In genomic region chr10:80535671-80536360, GRCh38 we compare ENCODE assay signal across 8 cellular contexts. TPM values are rescaled to one million over a fixed set of nuclear protein-coding genes. Genes with fewer than 3 reads are reported as not detected.
DNase-seq lines count a peak whose midpoint lies in the region; ATAC-seq and TF ChIP-seq lines count a peak whose summit lies in the region.

No MANE protein-coding gene starts in this region.

- TF ChIP-seq EP300 in SK-N-SH (IDR thresholded peaks at IDR 0.05; ENCODE audit: borderline replicate concordance in 1 of 2, low read depth in 1 of 2, low read length in 1 of 2): no peak

- H3K4me3 Mint-ChIP-seq in CD4-positive, alpha-beta T cell: peak overlapping the region; percentile 89
- H3K4me3 Mint-ChIP-seq in chondrocyte (ENCODE audit: unreplicated experiment) (no peak overlapping the region), memory B cell (peak overlapping the region; percentile 85)

- TF ChIP-seq CTCF in CD4-positive, alpha-beta T cell (IDR thresholded peaks at IDR 0.05): peak; percentile 58
- TF ChIP-seq CTCF in VCaP (conservative IDR thresholded peaks at IDR 0.05): peak; percentile 92
- TF ChIP-seq CTCF in chondrocyte (IDR thresholded peaks at IDR 0.05): peak; percentile 25
- no peak for TF ChIP-seq CTCF in SK-N-SH (IDR thresholded peaks at IDR 0.05)

- TF ChIP-seq RAD21 in SK-N-SH (IDR thresholded peaks at IDR 0.05; ENCODE audit: low read length): no peak

- no peaks in the 10 kb centered on the region for H3K27me3 Mint-ChIP-seq in CD4-positive, alpha-beta T cell
- H3K27me3 Mint-ChIP-seq in chondrocyte (ENCODE audit: low read depth) (peaks cover 2% of the 10 kb centered on the region), memory B cell (no peaks in the 10 kb centered on the region)

- no peak overlapping the region for H3K4me2 ChIP-seq in SK-N-SH

- H3K9me3 ChIP-seq in CD4-positive, alpha-beta T cell (ENCODE audit: control insufficient read depth, low read length): no peaks in the 10 kb centered on the region
- H3K9me3 ChIP-seq in SK-N-SH: no peaks in the 10 kb centered on the region

- H3K9me2 ChIP-seq in SK-N-SH: no peaks in the 10 kb centered on the region

- peak overlapping the region; percentile 99 for H3K27ac Mint-ChIP-seq in CD4-positive, alpha-beta T cell
- no peak overlapping the region for H3K27ac Mint-ChIP-seq in chondrocyte (ENCODE audit: unreplicated experiment)
- peak overlapping the region; percentile 95 for H3K27ac Mint-ChIP-seq in memory B cell

- no peaks in the 10 kb centered on the region for H3K9me3 Mint-ChIP-seq in CD4-positive, alpha-beta T cell
- no peaks in the 10 kb centered on the region for H3K9me3 Mint-ChIP-seq in chondrocyte (ENCODE audit: low read depth)
- H3K9me3 Mint-ChIP-seq in memory B cell: no peaks in the 10 kb centered on the region

- H2AFZ ChIP-seq in SK-N-SH (ENCODE audit: low read depth): no peak overlapping the region

- H3K79me2 ChIP-seq in SK-N-SH (ENCODE audit: insufficient read depth): no peaks in the 10 kb centered on the region

- no peak overlapping the region for H3K9ac ChIP-seq in SK-N-SH

- H3K36me3 ChIP-seq in SK-N-SH (replicated peaks in 1 of 2; ENCODE audit: control insufficient read depth in 1 of 2, insufficient read depth in 2 of 2, low read length in 1 of 2): no peaks in the 10 kb centered on the region

- POLR2A ChIA-PET in CD4-positive, alpha-beta T cell (lab: Charles Lee): interaction anchor here (1.0 to 1.7 kb wide), 3 partner anchors 8 to 128 kb away, joined by 4 read pairs; partner anchors contain the start of gene PRXL2A
- POLR2A ChIA-PET in SK-N-SH (lab: Yijun Ruan, JAX): no interaction called here

- peaks cover 0 to 26% of the 10 kb centered on the region in 2 experiments; a peak in 2 of 4 replicates for H3K4me1 ChIP-seq in SK-N-SH (ENCODE audit: control insufficient read depth in 1 of 2, insufficient read depth in 2 of 2, low read depth in 1 of 2, low read length in 1 of 2)

- no peaks in the 10 kb centered on the region for H3F3A ChIP-seq in SK-N-SH (replicated peaks; ENCODE audit: insufficient read depth)

- H3K27ac ChIP-seq in CD4-positive, alpha-beta T cell (ENCODE audit: low read depth, low read length): peak overlapping the region; percentile 73
- peak overlapping the region; percentile 82 for H3K27ac ChIP-seq in VCaP
- no peak overlapping the region for H3K27ac ChIP-seq in SK-N-SH (ENCODE audit: low read depth in 2 of 2, low read length in 1 of 2)

- CTCF ChIA-PET in CD4-positive, alpha-beta T cell (lab: Charles Lee): interaction anchor here (0.7 to 1.2 kb wide), 4 partner anchors 9 to 158 kb away, joined by 3 to 4 read pairs (median 3); no protein-coding TSS in a partner anchor
- CTCF ChIA-PET in SK-N-SH (lab: Yijun Ruan, JAX): interaction anchor here (1.0 to 1.7 kb wide), 3 partner anchors 13 to 110 kb away, joined by 3 to 9 read pairs (median 5); no protein-coding TSS in a partner anchor

- peak; percentile 86 for ATAC-seq in CD4-positive, alpha-beta T cell (ENCODE audit: poor library complexity)
- peak; percentile 78 for ATAC-seq in GM19452 (IDR thresholded peaks at IDR 0.05; ENCODE audit: unreplicated experiment)
- peak; percentile 89 for ATAC-seq in memory B cell (ENCODE audit: low read depth)

- peaks cover 4% of the 10 kb centered on the region for H3K36me3 Mint-ChIP-seq in CD4-positive, alpha-beta T cell (ENCODE audit: low read depth)
- H3K36me3 Mint-ChIP-seq in chondrocyte (ENCODE audit: low read depth) (no peaks in the 10 kb centered on the region), memory B cell (no peaks in the 10 kb centered on the region)

- peaks cover 27% of the 10 kb centered on the region for H3K4me1 Mint-ChIP-seq in CD4-positive, alpha-beta T cell (ENCODE audit: low read depth)
- H3K4me1 Mint-ChIP-seq in chondrocyte (ENCODE audit: low read depth) (no peaks in the 10 kb centered on the region), memory B cell (peaks cover 21% of the 10 kb centered on the region)

- 76% methylated on average over 18 of the region's 50 CpGs for WGBS in SK-N-SH (ENCODE audit: low lambda C conversion rate)

- peak; percentile 52 to 78 (median 66) for DNase-seq in CD4-positive, alpha-beta T cell
- DNase-seq in HT-29 (ENCODE audit: low spot score): peak; percentile 52
- DNase-seq in chondrocyte (ENCODE audit: low spot score): peak; percentile 84
- DNase-seq in memory B cell (ENCODE audit: low spot score in 2 of 2): peak; percentile 72 to 76
- DNase-seq in stimulated activated CD8-positive, alpha-beta memory T cell treated with anti-CD3 and anti-CD28 coated beads, Interleukin-4, amount 100 ng/mL, for 24 hours (ENCODE audit: low read depth): peak; percentile 68
- DNase-seq in SK-N-SH: no peak

- H3K4me3 ChIP-seq in SK-N-SH (ENCODE audit: low read depth in 2 of 2, low read length in 1 of 2): no peak overlapping the region

- no peaks in the 10 kb centered on the region for H4K20me1 ChIP-seq in SK-N-SH (ENCODE audit: insufficient read depth)

- intact Hi-C loops in CD4-positive, alpha-beta T cell (cut with DNase I, micrococcal nuclease): loop anchor here in 1 of 2 experiments (2.0 kb wide), 1 partner anchor 47 kb away; no protein-coding TSS in a partner anchor

- H3K27me3 ChIP-seq in CD4-positive, alpha-beta T cell (ENCODE audit: control insufficient read depth, insufficient read depth, low read length): no peaks in the 10 kb centered on the region
- H3K27me3 ChIP-seq in SK-N-SH (ENCODE audit: insufficient read depth): no peaks in the 10 kb centered on the region

TF ChIP-seq in SK-N-SH, 30 proteins besides CTCF, POLR2A, EP300 and RAD21:
- TF ChIP-seq JUND (IDR thresholded peaks at IDR 0.05) (no peak), RCOR1 (IDR thresholded peaks at IDR 0.05; ENCODE audit: low read length) (no peak), TAF1 (IDR thresholded peaks at IDR 0.05; ENCODE audit: borderline replicate concordance, low read depth, low read length) (no peak), NRF1 (IDR thresholded peaks at IDR 0.05; ENCODE audit: low read depth, low read length) (no peak), EZH2phosphoT487 (IDR thresholded peaks at IDR 0.05; ENCODE audit: borderline replicate concordance, low read depth) (no peak), RXRA (IDR thresholded peaks at IDR 0.05; ENCODE audit: borderline replicate concordance, low read depth) (no peak), RFX5 (IDR thresholded peaks at IDR 0.05; ENCODE audit: low read length) (no peak), MAX (IDR thresholded peaks at IDR 0.05; ENCODE audit: low read depth) (no peak), TEAD4 (IDR thresholded peaks at IDR 0.05; ENCODE audit: borderline replicate concordance, insufficient read depth) (no peak), REST (IDR thresholded peaks at IDR 0.05; ENCODE audit: low read depth, low read length) (no peak), PBX3 (IDR thresholded peaks at IDR 0.05) (no peak), YY1 (IDR thresholded peaks at IDR 0.05; ENCODE audit: low read depth) (no peak), SMC3 (IDR thresholded peaks at IDR 0.05; ENCODE audit: low read depth, low read length) (no peak)

RNA-seq across cellular contexts. Expression of gene SH2D4B, which starts 1.9 kb away (rescaled TPM):
- total RNA-seq in CD4-positive, alpha-beta T cell: under 1 TPM; 0.16 to 0.31 TPM
- total RNA-seq in HT-29 (2014; rRNA removed; shearing (Covaris generic)): not detected in 2 replicates
- 0.07 TPM in 1 of 3 replicates, not detected in the others for total RNA-seq in chondrocyte
- not detected in 2 replicates for polyA plus RNA-seq in SK-N-SH (2012; rRNA removed)
- not detected in 2 replicates for polyA plus RNA-seq in SK-N-SH (2012; cell fraction: cytosol; rRNA removed)
- not detected in 2 replicates for polyA plus RNA-seq in SK-N-SH (2012; cell fraction: nucleus; rRNA removed)

Comparison
In these comparisons a context has a peak if more than half of its experiments do, and no peak if none do; other contexts are left out.
1. H3K27ac ChIP-seq: peak in CD4-positive, alpha-beta T cell (single experiment) and VCaP (single experiment); none in SK-N-SH (0 of 2).
2. Peak in every context shown above with its lines, with median percentiles within 50 percentile points of each other: ATAC-seq.